15 cellular contexts compared by ENCODE assay signal in the genomic region with DNA sequence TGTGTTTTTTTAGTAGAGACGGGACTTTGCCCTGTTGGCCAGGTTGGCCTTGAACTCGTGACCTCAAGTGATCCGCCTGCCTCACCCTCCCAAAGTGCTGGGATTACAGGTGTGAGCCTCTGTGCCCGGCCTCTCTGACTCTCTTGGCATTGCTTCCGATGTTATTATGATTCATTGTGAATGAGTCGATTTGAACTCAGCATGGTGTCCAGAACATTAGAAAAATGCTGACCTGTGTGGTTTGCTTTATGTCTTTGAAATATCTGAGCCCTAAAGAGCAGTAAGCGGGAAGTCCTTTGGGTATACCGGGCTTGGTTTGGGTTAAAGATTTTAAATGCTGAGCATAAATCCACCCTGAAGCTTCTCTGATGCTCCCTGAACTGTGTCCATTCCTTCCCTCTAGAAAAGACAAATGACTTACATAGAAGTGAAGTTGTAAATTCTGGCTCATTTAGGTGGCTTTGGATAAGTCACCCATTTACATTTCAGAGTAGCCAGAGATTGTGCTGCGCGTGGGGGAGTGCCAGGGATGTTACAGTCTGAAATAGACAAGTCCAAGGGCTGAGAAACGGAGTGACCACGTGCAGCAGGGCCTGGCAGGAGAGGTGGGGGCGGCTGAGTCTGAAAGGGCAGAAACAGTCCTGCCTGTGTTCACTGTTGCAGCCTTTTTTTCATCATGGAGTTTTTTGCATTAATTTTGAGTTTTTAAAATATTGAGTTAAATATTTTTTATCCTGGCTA. TPM values are rescaled to one million over a fixed set of nuclear protein-coding genes. Genes with fewer than 3 reads are reported as not detected.
A peak's percentile ranks its signal among the peaks of the same experiment; 100 is the strongest.
DNase-seq lines count a peak whose midpoint lies in the region; ATAC-seq and TF ChIP-seq lines count a peak whose summit lies in the region.
"Had no signal": no experiment of that assay in that cellular context is flagged by ENCODE, and none has a peak within 500 bp of the region (broad histone marks: within the 10 kb centered on the region; RNA-seq: fewer than 3 reads in every experiment).

No MANE protein-coding gene starts in this region.

- H3K27me3 Mint-ChIP-seq in activated CD4-positive, alpha-beta T cell treated with anti-CD3 and anti-CD28 coated beads, Interleukin-2, amount 10 ng/mL, durations not matched to agents 7 days and 5 days, result no peaks in the 10 kb centered on the region
- H3K27me3 Mint-ChIP-seq in activated T-helper 17 cell treated with anti-CD3 and anti-CD28 coated beads, Interleukin-2, amount 50 U/mL, for 72 hours, result peaks cover 3% of the 10 kb centered on the region
- H3K27me3 Mint-ChIP-seq in immature natural killer cell (ENCODE audit: low read depth in 3 of 3), result peaks cover 13 to 18% (median 16%) of the 10 kb centered on the region in 3 donors
- H3K27me3 Mint-ChIP-seq: activated naive CD4-positive, alpha-beta T cell treated with anti-CD3 and anti-CD28 coated beads, Interleukin-2, amount 10 ng/mL, durations not matched to agents 7 days and 5 days; stimulated activated naive CD8-positive, alpha-beta T cell treated with anti-CD3 and anti-CD28 coated beads, Interleukin-15, Interleukin-2, amounts not matched to agents 100 ng/mL and 50 ng/mL, for 24 hours had no signal

- POLR2A ChIA-PET in activated CD4-positive, alpha-beta T cell treated with anti-CD3 and anti-CD28 coated beads, Interleukin-2, amount 10 ng/mL, durations not matched to agents 7 days and 5 days (lab: Charles Lee), result no interaction called here

- no peaks in the 10 kb centered on the region for H3K36me3 Mint-ChIP-seq in activated CD4-positive, alpha-beta T cell treated with anti-CD3 and anti-CD28 coated beads, Interleukin-2, amount 10 ng/mL, durations not matched to agents 7 days and 5 days (ENCODE audit: low read depth)
- H3K36me3 Mint-ChIP-seq in activated T-helper 17 cell treated with anti-CD3 and anti-CD28 coated beads, Interleukin-2, amount 50 U/mL, for 72 hours (ENCODE audit: low read depth), result peaks cover 5% of the 10 kb centered on the region
- peaks cover 0 to 4% (median 0%) of the 10 kb centered on the region in 3 donors for H3K36me3 Mint-ChIP-seq in immature natural killer cell
- peaks cover 14% of the 10 kb centered on the region for H3K36me3 Mint-ChIP-seq in stimulated activated effector memory CD8-positive, alpha-beta T cell treated with anti-CD3 and anti-CD28 coated beads, Interleukin-12 subunit alpha, Interleukin-12 subunit beta, amount 100 ng/mL, for 72 hours
- H3K36me3 Mint-ChIP-seq: activated naive CD4-positive, alpha-beta T cell treated with anti-CD3 and anti-CD28 coated beads, Interleukin-2, amount 10 ng/mL, durations not matched to agents 7 days and 5 days; naive thymus-derived CD4-positive, alpha-beta T cell had no signal

- no peaks in the 10 kb centered on the region for H3K9me3 Mint-ChIP-seq in activated CD4-positive, alpha-beta T cell treated with anti-CD3 and anti-CD28 coated beads, Interleukin-2, amount 10 ng/mL, durations not matched to agents 7 days and 5 days
- H3K9me3 Mint-ChIP-seq in activated T-helper 17 cell treated with anti-CD3 and anti-CD28 coated beads, Interleukin-2, amount 50 U/mL, for 72 hours, result no peaks in the 10 kb centered on the region
- no peaks in the 10 kb centered on the region for H3K9me3 Mint-ChIP-seq in immature natural killer cell
- no peaks in the 10 kb centered on the region for H3K9me3 Mint-ChIP-seq in stimulated activated effector memory CD8-positive, alpha-beta T cell treated with anti-CD3 and anti-CD28 coated beads, Interleukin-12 subunit alpha, Interleukin-12 subunit beta, amount 100 ng/mL, for 72 hours
- H3K9me3 Mint-ChIP-seq: activated naive CD4-positive, alpha-beta T cell treated with anti-CD3 and anti-CD28 coated beads, Interleukin-2, amount 10 ng/mL, durations not matched to agents 7 days and 5 days; naive thymus-derived CD4-positive, alpha-beta T cell; stimulated activated naive CD8-positive, alpha-beta T cell treated with anti-CD3 and anti-CD28 coated beads, Interleukin-15, Interleukin-2, amounts not matched to agents 100 ng/mL and 50 ng/mL, for 24 hours had no signal

- no peak overlapping the region for H3K4me3 Mint-ChIP-seq in activated CD4-positive, alpha-beta T cell treated with anti-CD3 and anti-CD28 coated beads, Interleukin-2, amount 10 ng/mL, durations not matched to agents 7 days and 5 days
- H3K4me3 Mint-ChIP-seq in activated T-helper 17 cell treated with anti-CD3 and anti-CD28 coated beads, Interleukin-2, amount 50 U/mL, for 72 hours, result peak overlapping the region; percentile 68
- H3K4me3 Mint-ChIP-seq in immature natural killer cell, result peak overlapping the region in 4 of 5 donors; percentile 15 to 94 (median 50)
- peak overlapping the region; percentile 59 for H3K4me3 Mint-ChIP-seq in stimulated activated effector memory CD8-positive, alpha-beta T cell treated with anti-CD3 and anti-CD28 coated beads, Interleukin-12 subunit alpha, Interleukin-12 subunit beta, amount 100 ng/mL, for 72 hours

- H3K27ac Mint-ChIP-seq in activated CD4-positive, alpha-beta T cell treated with anti-CD3 and anti-CD28 coated beads, Interleukin-2, amount 10 ng/mL, durations not matched to agents 7 days and 5 days, result peak overlapping the region; percentile 98
- H3K27ac Mint-ChIP-seq in activated T-helper 17 cell treated with anti-CD3 and anti-CD28 coated beads, Interleukin-2, amount 50 U/mL, for 72 hours, result no peak overlapping the region
- H3K27ac Mint-ChIP-seq in immature natural killer cell, result peak overlapping the region; percentile 98 to 100 (median 99)
- peak overlapping the region; percentile 32 for H3K27ac Mint-ChIP-seq in stimulated activated effector memory CD8-positive, alpha-beta T cell treated with anti-CD3 and anti-CD28 coated beads, Interleukin-12 subunit alpha, Interleukin-12 subunit beta, amount 100 ng/mL, for 72 hours

- no peak for DNase-seq in activated CD4-positive, alpha-beta T cell treated with anti-CD3 and anti-CD28 coated beads, Interleukin-2, amount 10 ng/mL, durations not matched to agents 7 days and 5 days
- no peak for DNase-seq in activated CD4-positive, alpha-beta T cell treated with anti-CD3 and anti-CD28 coated beads, Interleukin-2, amount 50 U/mL, for 1 hour
- DNase-seq in immature natural killer cell (no peak), NCI-H2107 treated with DMSO at 0.1 percent for 48 hours (lab: John Stamatoyannopoulos, UW; ENCODE audit: unreplicated experiment) (no peak), erythroblast (lab: John Stamatoyannopoulos, UW) (no peak)
- no peak for DNase-seq in stimulated activated effector memory CD8-positive, alpha-beta T cell treated with anti-CD3 and anti-CD28 coated beads, Interleukin-12 subunit alpha, Interleukin-12 subunit beta, amount 100 ng/mL, for 72 hours (ENCODE audit: low spot score in 2 of 2)
- DNase-seq in activated CD4-positive, CD25-positive, alpha-beta regulatory T cell treated with anti-CD3 and anti-CD28 coated beads, Interleukin-2, amount 50 U/mL, for 72 hours, result no peak
- DNase-seq: activated naive CD4-positive, alpha-beta T cell treated with anti-CD3 and anti-CD28 coated beads, Interleukin-2, amount 10 ng/mL, durations not matched to agents 7 days and 5 days; central memory CD4-positive, alpha-beta T cell; left lung; naive thymus-derived CD4-positive, alpha-beta T cell; NCI-H2171; SK-N-SH had no signal

- H3K4me1 Mint-ChIP-seq in activated CD4-positive, alpha-beta T cell treated with anti-CD3 and anti-CD28 coated beads, Interleukin-2, amount 10 ng/mL, durations not matched to agents 7 days and 5 days, result peaks cover 13% of the 10 kb centered on the region
- peaks cover 11% of the 10 kb centered on the region for H3K4me1 Mint-ChIP-seq in activated T-helper 17 cell treated with anti-CD3 and anti-CD28 coated beads, Interleukin-2, amount 50 U/mL, for 72 hours
- peaks cover 40 to 52% of the 10 kb centered on the region in 2 donors for H3K4me1 Mint-ChIP-seq in immature natural killer cell
- H3K4me1 Mint-ChIP-seq in stimulated activated effector memory CD8-positive, alpha-beta T cell treated with anti-CD3 and anti-CD28 coated beads, Interleukin-12 subunit alpha, Interleukin-12 subunit beta, amount 100 ng/mL, for 72 hours, result peaks cover 24% of the 10 kb centered on the region

- CTCF ChIA-PET in activated CD4-positive, alpha-beta T cell treated with anti-CD3 and anti-CD28 coated beads, Interleukin-2, amount 10 ng/mL, durations not matched to agents 7 days and 5 days (lab: Charles Lee), result interaction anchor here (3.0 kb wide), 1 partner anchor 10 kb away, joined by 10 read pairs; no protein-coding TSS in a partner anchor

- TF ChIP-seq POLR2A in erythroblast (IDR thresholded peaks at IDR 0.05; ENCODE audit: low read length), result no peak

- no peak for ATAC-seq in activated T-helper 17 cell treated with anti-CD3 and anti-CD28 coated beads, Interleukin-2, amount 50 U/mL, for 72 hours (replicated peaks)
- no peak for ATAC-seq in stimulated activated effector memory CD8-positive, alpha-beta T cell treated with anti-CD3 and anti-CD28 coated beads, Interleukin-12 subunit alpha, Interleukin-12 subunit beta, amount 100 ng/mL, for 72 hours

RNA-seq across cellular contexts. Expression of a gene that starts 39.6 kb away (rescaled TPM):
- 10 to 100 TPM; 24.9 to 28.4 TPM for total RNA-seq in activated CD4-positive, alpha-beta T cell treated with anti-CD3 and anti-CD28 coated beads, Interleukin-2, amount 10 ng/mL, durations not matched to agents 7 days and 5 days
- 10 to 100 TPM; 25.2 to 34.2 TPM for total RNA-seq in activated T-helper 17 cell treated with anti-CD3 and anti-CD28 coated beads, Interleukin-2, amount 50 U/mL, for 72 hours
- 10 to 100 TPM; 36.3 to 39.2 (median 39.0) TPM for polyA plus RNA-seq in immature natural killer cell
